In the genomic region with DNA sequence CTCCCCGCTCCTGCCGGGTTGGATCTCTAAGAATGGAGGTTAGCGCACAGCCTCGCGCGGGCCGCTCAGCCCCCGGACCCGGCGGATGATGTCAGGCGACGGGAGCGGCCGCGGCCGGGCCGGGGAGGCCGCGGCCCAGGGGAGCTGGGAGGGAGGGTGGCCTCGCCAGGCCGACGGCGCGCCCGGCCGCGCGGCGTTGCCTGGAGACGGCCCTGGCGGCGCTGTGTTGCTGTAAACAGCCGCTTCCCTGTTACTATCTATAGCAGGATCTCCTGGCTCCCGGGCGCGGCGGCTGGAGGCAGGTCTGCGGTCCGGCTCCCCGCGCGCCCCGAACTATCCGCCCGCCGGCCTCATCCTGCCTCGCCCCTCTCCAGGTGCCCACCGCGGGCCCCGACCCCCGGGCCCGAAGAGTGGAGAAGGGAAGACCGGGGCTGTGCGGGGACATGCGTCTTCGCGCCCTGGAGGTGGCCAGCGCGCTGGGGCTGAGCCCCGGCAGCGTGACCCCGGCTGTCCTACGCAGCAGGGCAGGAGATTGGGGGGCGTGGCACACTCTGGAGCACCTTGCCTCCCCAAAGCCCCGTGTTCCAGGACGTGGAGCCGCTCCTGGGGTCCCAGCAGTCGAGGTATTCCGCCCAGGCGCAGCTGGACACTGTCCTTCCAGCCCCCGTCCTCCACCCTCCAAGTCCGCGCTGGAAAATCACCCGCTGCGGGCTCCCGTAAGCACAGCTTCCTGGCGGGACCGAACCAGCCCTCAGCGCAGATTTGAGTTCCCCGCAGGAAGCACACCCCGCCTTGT, we compare ENCODE assay signal across 1 cellular context.
TF ChIP-seq lines count a peak whose summit lies in the region.

No MANE protein-coding gene starts in this region.

TF ChIP-seq in HepG2, 621 proteins besides CTCF, POLR2A, EP300 and RAD21 (continued from another document and continues in another):
- TF ChIP-seq ZNF414 (CRISPR knock-in tag; IDR thresholded peaks at IDR 0.05) (no peak; the same call in 1 of the 2 replicates), ZNF446 (CRISPR knock-in tag; IDR thresholded peaks at IDR 0.05) (peak; percentile 33; the same call in 1 of the 2 replicates), ZNF543 (CRISPR knock-in tag; IDR thresholded peaks at IDR 0.05) (no peak; the same call in 1 of the 2 replicates), GTF2F1 (IDR thresholded peaks at IDR 0.05; ENCODE audit: low read length) (no peak), ELF1 (CRISPR knock-in tag; IDR thresholded peaks at IDR 0.05) (no peak), GABPA (IDR thresholded peaks at IDR 0.05; ENCODE audit: low read depth, low read length) (no peak), GABPA (CRISPR knock-in tag; IDR thresholded peaks at IDR 0.05; ENCODE audit: low read depth) (no peak), NFAT5 (CRISPR knock-in tag; IDR thresholded peaks at IDR 0.05) (no peak), ZNF160 (CRISPR knock-in tag; IDR thresholded peaks at IDR 0.05) (no peak), STAT6 (CRISPR knock-in tag; IDR thresholded peaks at IDR 0.05; ENCODE audit: borderline replicate concordance) (no peak), HHEX (CRISPR knock-in tag; IDR thresholded peaks at IDR 0.05) (no peak), KLF6 (CRISPR knock-in tag; IDR thresholded peaks at IDR 0.05) (no peak), JUND (CRISPR knock-in tag; IDR thresholded peaks at IDR 0.05) (no peak), REL (CRISPR knock-in tag; conservative IDR thresholded peaks at IDR 0.05) (no peak), EED (CRISPR knock-in tag; IDR thresholded peaks at IDR 0.05) (0 out of 2 replicates have a peak, but pooled peaks have one; percentile 61), ZNF564 (CRISPR knock-in tag; IDR thresholded peaks at IDR 0.05) (0 out of 2 replicates have a peak, but pooled peaks have one; percentile 49), ZBTB7B (CRISPR knock-in tag; IDR thresholded peaks at IDR 0.05) (peak; percentile 52; the same call in 1 of the 2 replicates), GRHL1 (CRISPR knock-in tag; conservative IDR thresholded peaks at IDR 0.05) (no peak), ZFP37 (CRISPR knock-in tag; IDR thresholded peaks at IDR 0.05; ENCODE audit: borderline replicate concordance) (no peak), ESRRA (CRISPR knock-in tag; IDR thresholded peaks at IDR 0.05; ENCODE audit: low read depth) (no peak), HOXA5 (CRISPR knock-in tag; IDR thresholded peaks at IDR 0.05) (no peak), ZNF704 (CRISPR knock-in tag; IDR thresholded peaks at IDR 0.05; ENCODE audit: borderline replicate concordance) (0 out of 2 replicates have a peak, but pooled peaks have one; percentile 35), TBP (CRISPR knock-in tag; IDR thresholded peaks at IDR 0.05) (no peak), ZBTB1 (CRISPR knock-in tag; IDR thresholded peaks at IDR 0.05; ENCODE audit: borderline replicate concordance) (no peak), POLR2G (IDR thresholded peaks at IDR 0.05; ENCODE audit: low read depth, low read length) (no peak), DNMT3B (CRISPR knock-in tag; conservative IDR thresholded peaks at IDR 0.05) (no peak), POLR2AphosphoS5 (IDR thresholded peaks at IDR 0.05; ENCODE audit: low read depth, low read length) (no peak), KDM1A (CRISPR knock-in tag; IDR thresholded peaks at IDR 0.05) (no peak), ZNF589 (CRISPR knock-in tag; conservative IDR thresholded peaks at IDR 0.05) (no peak), FOSL1 (CRISPR knock-in tag; IDR thresholded peaks at IDR 0.05; ENCODE audit: borderline replicate concordance) (no peak), MTF2 (CRISPR knock-in tag; IDR thresholded peaks at IDR 0.05; ENCODE audit: borderline replicate concordance) (no peak), KLF11 (CRISPR knock-in tag; IDR thresholded peaks at IDR 0.05) (no peak), RFX3 (CRISPR knock-in tag; IDR thresholded peaks at IDR 0.05) (peak; percentile 70; the same call in 1 of the 2 replicates), ZMYM4 (CRISPR knock-in tag; IDR thresholded peaks at IDR 0.05) (no peak; the same call in 1 of the 2 replicates), ZNF570 (CRISPR knock-in tag; IDR thresholded peaks at IDR 0.05; ENCODE audit: borderline replicate concordance) (no peak), CHCHD3 (CRISPR knock-in tag; IDR thresholded peaks at IDR 0.05) (0 out of 2 replicates have a peak, but pooled peaks have one; percentile 60), ZFP36L2 (CRISPR knock-in tag; IDR thresholded peaks at IDR 0.05) (no peak), ZNF136 (CRISPR knock-in tag; IDR thresholded peaks at IDR 0.05; ENCODE audit: low read depth) (no peak), TOE1 (CRISPR knock-in tag; IDR thresholded peaks at IDR 0.05) (no peak)
- TF ChIP-seq, protein P1, sequence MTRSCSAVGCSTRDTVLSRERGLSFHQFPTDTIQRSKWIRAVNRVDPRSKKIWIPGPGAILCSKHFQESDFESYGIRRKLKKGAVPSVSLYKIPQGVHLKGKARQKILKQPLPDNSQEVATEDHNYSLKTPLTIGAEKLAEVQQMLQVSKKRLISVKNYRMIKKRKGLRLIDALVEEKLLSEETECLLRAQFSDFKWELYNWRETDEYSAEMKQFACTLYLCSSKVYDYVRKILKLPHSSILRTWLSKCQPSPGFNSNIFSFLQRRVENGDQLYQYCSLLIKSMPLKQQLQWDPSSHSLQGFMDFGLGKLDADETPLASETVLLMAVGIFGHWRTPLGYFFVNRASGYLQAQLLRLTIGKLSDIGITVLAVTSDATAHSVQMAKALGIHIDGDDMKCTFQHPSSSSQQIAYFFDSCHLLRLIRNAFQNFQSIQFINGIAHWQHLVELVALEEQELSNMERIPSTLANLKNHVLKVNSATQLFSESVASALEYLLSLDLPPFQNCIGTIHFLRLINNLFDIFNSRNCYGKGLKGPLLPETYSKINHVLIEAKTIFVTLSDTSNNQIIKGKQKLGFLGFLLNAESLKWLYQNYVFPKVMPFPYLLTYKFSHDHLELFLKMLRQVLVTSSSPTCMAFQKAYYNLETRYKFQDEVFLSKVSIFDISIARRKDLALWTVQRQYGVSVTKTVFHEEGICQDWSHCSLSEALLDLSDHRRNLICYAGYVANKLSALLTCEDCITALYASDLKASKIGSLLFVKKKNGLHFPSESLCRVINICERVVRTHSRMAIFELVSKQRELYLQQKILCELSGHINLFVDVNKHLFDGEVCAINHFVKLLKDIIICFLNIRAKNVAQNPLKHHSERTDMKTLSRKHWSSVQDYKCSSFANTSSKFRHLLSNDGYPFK (CRISPR knock-in tag; IDR thresholded peaks at IDR 0.05; ENCODE audit: borderline replicate concordance): peak; percentile 39; the same call in 1 of the 2 replicates
- TF ChIP-seq, protein P2, sequence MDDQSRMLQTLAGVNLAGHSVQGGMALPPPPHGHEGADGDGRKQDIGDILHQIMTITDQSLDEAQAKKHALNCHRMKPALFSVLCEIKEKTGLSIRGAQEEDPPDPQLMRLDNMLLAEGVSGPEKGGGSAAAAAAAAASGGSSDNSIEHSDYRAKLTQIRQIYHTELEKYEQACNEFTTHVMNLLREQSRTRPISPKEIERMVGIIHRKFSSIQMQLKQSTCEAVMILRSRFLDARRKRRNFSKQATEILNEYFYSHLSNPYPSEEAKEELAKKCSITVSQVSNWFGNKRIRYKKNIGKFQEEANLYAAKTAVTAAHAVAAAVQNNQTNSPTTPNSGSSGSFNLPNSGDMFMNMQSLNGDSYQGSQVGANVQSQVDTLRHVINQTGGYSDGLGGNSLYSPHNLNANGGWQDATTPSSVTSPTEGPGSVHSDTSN (CRISPR knock-in tag; IDR thresholded peaks at IDR 0.05; ENCODE audit: borderline replicate concordance): no peak
- TF ChIP-seq, protein P3, sequence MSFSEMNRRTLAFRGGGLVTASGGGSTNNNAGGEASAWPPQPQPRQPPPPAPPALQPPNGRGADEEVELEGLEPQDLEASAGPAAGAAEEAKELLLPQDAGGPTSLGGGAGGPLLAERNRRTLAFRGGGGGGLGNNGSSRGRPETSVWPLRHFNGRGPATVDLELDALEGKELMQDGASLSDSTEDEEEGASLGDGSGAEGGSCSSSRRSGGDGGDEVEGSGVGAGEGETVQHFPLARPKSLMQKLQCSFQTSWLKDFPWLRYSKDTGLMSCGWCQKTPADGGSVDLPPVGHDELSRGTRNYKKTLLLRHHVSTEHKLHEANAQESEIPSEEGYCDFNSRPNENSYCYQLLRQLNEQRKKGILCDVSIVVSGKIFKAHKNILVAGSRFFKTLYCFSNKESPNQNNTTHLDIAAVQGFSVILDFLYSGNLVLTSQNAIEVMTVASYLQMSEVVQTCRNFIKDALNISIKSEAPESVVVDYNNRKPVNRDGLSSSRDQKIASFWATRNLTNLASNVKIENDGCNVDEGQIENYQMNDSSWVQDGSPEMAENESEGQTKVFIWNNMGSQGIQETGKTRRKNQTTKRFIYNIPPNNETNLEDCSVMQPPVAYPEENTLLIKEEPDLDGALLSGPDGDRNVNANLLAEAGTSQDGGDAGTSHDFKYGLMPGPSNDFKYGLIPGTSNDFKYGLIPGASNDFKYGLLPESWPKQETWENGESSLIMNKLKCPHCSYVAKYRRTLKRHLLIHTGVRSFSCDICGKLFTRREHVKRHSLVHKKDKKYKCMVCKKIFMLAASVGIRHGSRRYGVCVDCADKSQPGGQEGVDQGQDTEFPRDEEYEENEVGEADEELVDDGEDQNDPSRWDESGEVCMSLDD (CRISPR knock-in tag; IDR thresholded peaks at IDR 0.05; ENCODE audit: borderline replicate concordance): peak; percentile 31; the same call in 1 of the 2 replicates
